Comparison of ENCODE assay signal across 15 cellular contexts in genomic region chr14:23077962-23078361, GRCh38. TPM values are rescaled to one million over a fixed set of nuclear protein-coding genes. Genes with fewer than 3 reads are reported as not detected.
DNase-seq lines count a peak whose midpoint lies in the region; ATAC-seq, FAIRE-seq and TF ChIP-seq lines count a peak whose summit lies in the region.
"Had no signal": no experiment of that assay in that cellular context is flagged by ENCODE, and none has a peak within 500 bp of the region (broad histone marks: within the 10 kb centered on the region; RNA-seq: fewer than 3 reads in every experiment).

No MANE protein-coding gene starts in this region.

- peak overlapping the region; percentile 96 for H3K27ac ChIP-seq in GM23248
- H3K27ac ChIP-seq in WERI-Rb-1, result peak overlapping the region; percentile 13; the same call in 1 of the 2 replicates
- H3K27ac ChIP-seq in skin epidermis, result peak overlapping the region in 16 of 21 experiments; percentile 6 to 80 (median 58)
- H3K27ac ChIP-seq: KMS-11 had no signal

- no peaks in the 10 kb centered on the region for H3K9me2 ChIP-seq in GM23248 (ENCODE audit: insufficient read depth)

- TF ChIP-seq CTCF in WERI-Rb-1 (IDR thresholded peaks at IDR 0.05; ENCODE audit: low read depth, low read length) (no peak), fibroblast of mammary gland (conservative IDR thresholded peaks at IDR 0.05; ENCODE audit: control insufficient read depth, insufficient read depth, low read depth, low read length) (no peak), omental fat pad (IDR thresholded peaks at IDR 0.05) (no peak)

- no peaks in the 10 kb centered on the region for H4K20me1 ChIP-seq in GM23248 (ENCODE audit: insufficient read depth)

- peak overlapping the region; percentile 79 for H3K9ac ChIP-seq in GM23248
- H3K9ac ChIP-seq: KMS-11 had no signal

- ATAC-seq in omental fat pad (ENCODE audit: low FRiP score), result no peak

- peaks cover 45% of the 10 kb centered on the region for H3K4me1 ChIP-seq in GM23248 (ENCODE audit: insufficient read depth)

- H3F3A ChIP-seq in GM23248 (ENCODE audit: insufficient read depth), result peaks cover 65% of the 10 kb centered on the region

- 49 to 56% methylated on average over 5 of the region's 5 CpGs for WGBS in GM23248 (ENCODE audit: low coverage in 1 of 2, low lambda C conversion rate in 2 of 2, missing lambda C conversion rate in 2 of 2), 2 experiments

- in situ Hi-C loops in GM23248 (cut with MboI), result no loop called here

- peaks cover 71% of the 10 kb centered on the region for H3K79me2 ChIP-seq in GM23248 (ENCODE audit: insufficient read depth)

- H3K4me3 ChIP-seq in GM23248, result peak overlapping the region; percentile 27
- no peak overlapping the region for H3K4me3 ChIP-seq in WERI-Rb-1 (ENCODE audit: low read depth, low read length)
- no peak overlapping the region for H3K4me3 ChIP-seq in fibroblast of mammary gland (ENCODE audit: control insufficient read depth, low read depth, low read length)
- no peak overlapping the region for H3K4me3 ChIP-seq in skin epidermis
- H3K4me3 ChIP-seq in H7 (ENCODE audit: insufficient read depth, low read depth, low read length), result no peak overlapping the region

- no peak for FAIRE-seq in frontal cortex (lab: Jason Lieb, UNC)
- FAIRE-seq: kidney had no signal

- no peaks in the 10 kb centered on the region for H3K27me3 ChIP-seq in GM23248 (replicated peaks; ENCODE audit: insufficient read depth)
- no peaks in the 10 kb centered on the region for H3K27me3 ChIP-seq in WERI-Rb-1 (ENCODE audit: insufficient read depth, low read depth, severe bottlenecking)
- H3K27me3 ChIP-seq in H7 (ENCODE audit: control insufficient read depth, insufficient read depth, low read length), result no peaks in the 10 kb centered on the region

- H2AFZ ChIP-seq in GM23248, result no peak overlapping the region

- H3K36me3 ChIP-seq in GM23248 (ENCODE audit: low read depth) (peaks cover 65% of the 10 kb centered on the region), WERI-Rb-1 (peaks cover 91% of the 10 kb centered on the region), H7 (replicated peaks; ENCODE audit: control insufficient read depth, insufficient read depth, low read length) (peaks cover 48% of the 10 kb centered on the region)

- DNase-seq in GM23248 (peak; percentile 35), WERI-Rb-1 (no peak), fibroblast of mammary gland (ENCODE audit: low read depth) (peak; percentile 45), H7 (no peak), omental fat pad (ENCODE audit: low spot score) (no peak), DMS53 (lab: John Stamatoyannopoulos, UW) (no peak), frontal cortex (ENCODE audit: low spot score in 2 of 2) (no peak)
- DNase-seq: GOT3; kidney; NCI-H2107; stimulated activated naive CD4-positive, alpha-beta T cell; T1000 had no signal

- H3K4me2 ChIP-seq in GM23248 (ENCODE audit: unreplicated experiment), result peak overlapping the region; percentile 68
- H3K4me2 ChIP-seq: KMS-11 had no signal

- H3K9me3 ChIP-seq in GM23248 (ENCODE audit: low read depth) (no peaks in the 10 kb centered on the region), WERI-Rb-1 (ENCODE audit: severe bottlenecking) (no peaks in the 10 kb centered on the region)

RNA-seq across cellular contexts. Expression of gene ACIN1, which starts 17.0 kb away (rescaled TPM):
- 61.0 and 63.7 TPM in 2 replicates for total RNA-seq in GM23248 (2014; rRNA removed; shearing (Covaris generic))
- 28.8 and 35.5 TPM in 2 replicates for polyA plus RNA-seq in GM23248 (2016; fragmentation: Nextera tagmentation; extraction: Ambion mirVana)
- total RNA-seq in H7 (2014; rRNA removed; shearing (Covaris generic)), result 83.4 and 89.5 TPM in 2 replicates
- 100 to 1,000 TPM in 3 of 4 donors, 10 to 100 TPM in 1; 85.6 to 143 (median 120) TPM for total RNA-seq in omental fat pad
- 73.0 TPM for total RNA-seq in frontal cortex

RNA-seq across cellular contexts. Expression of gene C14orf119, which starts 17.3 kb away (rescaled TPM):
- 48.7 and 55.5 TPM in 2 replicates for total RNA-seq in GM23248 (2014; rRNA removed; shearing (Covaris generic))
- polyA plus RNA-seq in GM23248 (2016; fragmentation: Nextera tagmentation; extraction: Ambion mirVana), result 157 and 166 TPM in 2 replicates
- total RNA-seq in H7 (2014; rRNA removed; shearing (Covaris generic)), result 73.7 and 97.8 TPM in 2 replicates
- 10 to 100 TPM; 39.2 to 46.7 (median 43.6) TPM for total RNA-seq in omental fat pad
- total RNA-seq in frontal cortex, result 22.0 TPM

RNA-seq across cellular contexts. Expression of gene CDH24, which starts 20.6 kb away (rescaled TPM):
- 3.8 and 5.6 TPM in 2 replicates for total RNA-seq in GM23248 (2014; rRNA removed; shearing (Covaris generic))
- polyA plus RNA-seq in GM23248 (2016; fragmentation: Nextera tagmentation; extraction: Ambion mirVana), result 1.0 and 1.5 TPM in 2 replicates
- total RNA-seq in H7 (2014; rRNA removed; shearing (Covaris generic)), result 9.7 and 12.3 TPM in 2 replicates
- 1 to 10 TPM; 1.6 to 4.9 (median 1.8) TPM for total RNA-seq in omental fat pad
- 9.4 TPM for total RNA-seq in frontal cortex

RNA-seq across cellular contexts. Expression of gene CIROP, which starts 26.8 kb away (rescaled TPM):
- total RNA-seq in GM23248 (2014; rRNA removed; shearing (Covaris generic)), result not detected in 2 replicates
- polyA plus RNA-seq in GM23248 (2016; fragmentation: Nextera tagmentation; extraction: Ambion mirVana), result 0.09 TPM in 1 of 2 replicates, not detected in the other
- total RNA-seq in H7 (2014; rRNA removed; shearing (Covaris generic)), result 0.42 TPM in 1 of 2 replicates, not detected in the other
- total RNA-seq in omental fat pad (under 1 TPM in 1 of 4 donors, not detected in 3; 0.25 TPM), frontal cortex (not detected)
- total RNA-seq: kidney, neural crest cell had no signal

RNA-seq across cellular contexts. Expression of gene PSMB11, which starts 36.0 kb away (rescaled TPM):
- total RNA-seq in GM23248 (2014; rRNA removed; shearing (Covaris generic)), result not detected in 2 replicates
- polyA plus RNA-seq in GM23248 (2016; fragmentation: Nextera tagmentation; extraction: Ambion mirVana), result not detected in 2 replicates
- not detected in 2 replicates for total RNA-seq in H7 (2014; rRNA removed; shearing (Covaris generic))
- total RNA-seq in omental fat pad, result not detected
- total RNA-seq in frontal cortex, result under 0.01 TPM
- total RNA-seq: kidney, neural crest cell had no signal

Comparison
In these comparisons a context has a peak if more than half of its experiments do, and no peak if none do; other contexts are left out.
1. DNase-seq: peak in GM23248 (single experiment) and fibroblast of mammary gland (single experiment); none in WERI-Rb-1 (single experiment), H7 (single experiment), omental fat pad (single experiment), DMS53 (single experiment) and frontal cortex (0 of 2).
2. H3K27ac ChIP-seq: peak in every context shown above with its lines; median percentile 96 in GM23248; 58 in skin epidermis; 13 in WERI-Rb-1.